Comparison of ENCODE assay signal across 1 cellular context in the genomic region with DNA sequence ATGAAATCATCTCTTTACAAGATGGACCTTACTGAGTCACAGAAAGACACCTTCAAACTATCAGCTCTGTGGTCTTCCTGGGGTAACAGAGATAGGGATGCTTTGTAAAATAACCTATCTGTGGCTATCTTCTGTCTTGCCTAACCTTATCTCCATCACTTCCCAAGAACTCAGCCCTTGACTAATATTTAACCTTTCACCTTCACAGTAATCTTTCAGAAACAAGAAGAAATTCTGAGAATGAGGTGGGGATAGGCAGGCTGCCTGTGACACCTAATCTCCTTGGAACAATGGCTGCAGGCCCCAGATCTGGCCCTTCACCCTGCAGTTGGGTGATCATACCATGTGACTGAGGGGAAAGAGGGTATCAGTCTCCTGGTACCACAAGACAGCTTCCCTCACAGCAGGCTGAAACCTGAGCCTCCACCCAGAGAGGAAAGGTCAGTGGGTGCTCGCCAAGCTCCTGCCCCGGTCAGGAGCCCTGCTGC.
A peak's percentile ranks its signal among the peaks of the same experiment; 100 is the strongest.
TF ChIP-seq lines count a peak whose summit lies in the region.

No MANE protein-coding gene starts in this region.

TF ChIP-seq in K562, 482 proteins besides CTCF, POLR2A, EP300 and RAD21 (continued from another document and continues in another):
- TF ChIP-seq, protein P1, sequence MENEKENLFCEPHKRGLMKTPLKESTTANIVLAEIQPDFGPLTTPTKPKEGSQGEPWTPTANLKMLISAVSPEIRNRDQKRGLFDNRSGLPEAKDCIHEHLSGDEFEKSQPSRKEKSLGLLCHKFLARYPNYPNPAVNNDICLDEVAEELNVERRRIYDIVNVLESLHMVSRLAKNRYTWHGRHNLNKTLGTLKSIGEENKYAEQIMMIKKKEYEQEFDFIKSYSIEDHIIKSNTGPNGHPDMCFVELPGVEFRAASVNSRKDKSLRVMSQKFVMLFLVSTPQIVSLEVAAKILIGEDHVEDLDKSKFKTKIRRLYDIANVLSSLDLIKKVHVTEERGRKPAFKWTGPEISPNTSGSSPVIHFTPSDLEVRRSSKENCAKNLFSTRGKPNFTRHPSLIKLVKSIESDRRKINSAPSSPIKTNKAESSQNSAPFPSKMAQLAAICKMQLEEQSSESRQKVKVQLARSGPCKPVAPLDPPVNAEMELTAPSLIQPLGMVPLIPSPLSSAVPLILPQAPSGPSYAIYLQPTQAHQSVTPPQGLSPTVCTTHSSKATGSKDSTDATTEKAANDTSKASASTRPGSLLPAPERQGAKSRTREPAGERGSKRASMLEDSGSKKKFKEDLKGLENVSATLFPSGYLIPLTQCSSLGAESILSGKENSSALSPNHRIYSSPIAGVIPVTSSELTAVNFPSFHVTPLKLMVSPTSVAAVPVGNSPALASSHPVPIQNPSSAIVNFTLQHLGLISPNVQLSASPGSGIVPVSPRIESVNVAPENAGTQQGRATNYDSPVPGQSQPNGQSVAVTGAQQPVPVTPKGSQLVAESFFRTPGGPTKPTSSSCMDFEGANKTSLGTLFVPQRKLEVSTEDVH (IDR thresholded peaks at IDR 0.05; ENCODE audit: low read depth, partially characterized antibody): no peak
- TF ChIP-seq NFE2L1 (tag; IDR thresholded peaks at IDR 0.05; ENCODE audit: borderline replicate concordance, low read depth): no peak
- TF ChIP-seq SRSF9 (IDR thresholded peaks at IDR 0.05; ENCODE audit: borderline replicate concordance, low read depth, low read length): no peak
- TF ChIP-seq KLF10 (CRISPR knock-in tag; IDR thresholded peaks at IDR 0.05): no peak
- TF ChIP-seq KDM4B (IDR thresholded peaks at IDR 0.05; ENCODE audit: borderline replicate concordance in 2 of 2, low read depth in 1 of 2): no peak
- no peak for TF ChIP-seq KDM2B (CRISPR knock-in tag; IDR thresholded peaks at IDR 0.05)
- peak; percentile 97 for TF ChIP-seq DPF2 (IDR thresholded peaks at IDR 0.05)
- TF ChIP-seq MAFF (IDR thresholded peaks at IDR 0.05; ENCODE audit: low read length): no peak
- TF ChIP-seq CREM (IDR thresholded peaks at IDR 0.05; ENCODE audit: low read depth): peak; percentile 62
- TF ChIP-seq, protein P2, sequence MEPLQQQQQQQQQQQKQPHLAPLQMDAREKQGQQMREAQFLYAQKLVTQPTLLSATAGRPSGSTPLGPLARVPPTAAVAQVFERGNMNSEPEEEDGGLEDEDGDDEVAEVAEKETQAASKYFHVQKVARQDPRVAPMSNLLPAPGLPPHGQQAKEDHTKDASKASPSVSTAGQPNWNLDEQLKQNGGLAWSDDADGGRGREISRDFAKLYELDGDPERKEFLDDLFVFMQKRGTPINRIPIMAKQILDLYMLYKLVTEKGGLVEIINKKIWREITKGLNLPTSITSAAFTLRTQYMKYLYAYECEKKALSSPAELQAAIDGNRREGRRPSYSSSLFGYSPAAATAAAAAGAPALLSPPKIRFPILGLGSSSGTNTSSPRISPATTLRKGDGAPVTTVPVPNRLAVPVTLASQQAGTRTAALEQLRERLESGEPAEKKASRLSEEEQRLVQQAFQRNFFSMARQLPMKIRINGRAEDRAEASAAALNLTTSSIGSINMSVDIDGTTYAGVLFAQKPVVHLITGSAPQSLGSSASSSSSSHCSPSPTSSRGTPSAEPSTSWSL (CRISPR knock-in tag; IDR thresholded peaks at IDR 0.05; ENCODE audit: borderline replicate concordance): no peak
- no peak for TF ChIP-seq C11orf30 (IDR thresholded peaks at IDR 0.05; ENCODE audit: low read depth)
- TF ChIP-seq, protein P3, sequence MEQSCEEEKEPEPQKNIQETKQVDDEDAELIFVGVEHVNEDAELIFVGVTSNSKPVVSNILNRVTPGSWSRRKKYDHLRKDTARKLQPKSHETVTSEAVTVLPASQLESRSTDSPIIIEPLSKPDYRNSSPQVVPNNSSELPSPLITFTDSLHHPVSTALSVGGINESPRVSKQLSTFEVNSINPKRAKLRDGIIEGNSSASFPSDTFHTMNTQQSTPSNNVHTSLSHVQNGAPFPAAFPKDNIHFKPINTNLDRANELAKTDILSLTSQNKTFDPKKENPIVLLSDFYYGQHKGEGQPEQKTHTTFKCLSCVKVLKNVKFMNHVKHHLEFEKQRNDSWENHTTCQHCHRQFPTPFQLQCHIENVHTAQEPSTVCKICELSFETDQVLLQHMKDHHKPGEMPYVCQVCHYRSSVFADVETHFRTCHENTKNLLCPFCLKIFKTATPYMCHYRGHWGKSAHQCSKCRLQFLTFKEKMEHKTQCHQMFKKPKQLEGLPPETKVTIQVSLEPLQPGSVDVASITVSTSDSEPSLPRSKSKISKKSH (CRISPR knock-in tag; IDR thresholded peaks at IDR 0.05): no peak
- TF ChIP-seq, protein P4, sequence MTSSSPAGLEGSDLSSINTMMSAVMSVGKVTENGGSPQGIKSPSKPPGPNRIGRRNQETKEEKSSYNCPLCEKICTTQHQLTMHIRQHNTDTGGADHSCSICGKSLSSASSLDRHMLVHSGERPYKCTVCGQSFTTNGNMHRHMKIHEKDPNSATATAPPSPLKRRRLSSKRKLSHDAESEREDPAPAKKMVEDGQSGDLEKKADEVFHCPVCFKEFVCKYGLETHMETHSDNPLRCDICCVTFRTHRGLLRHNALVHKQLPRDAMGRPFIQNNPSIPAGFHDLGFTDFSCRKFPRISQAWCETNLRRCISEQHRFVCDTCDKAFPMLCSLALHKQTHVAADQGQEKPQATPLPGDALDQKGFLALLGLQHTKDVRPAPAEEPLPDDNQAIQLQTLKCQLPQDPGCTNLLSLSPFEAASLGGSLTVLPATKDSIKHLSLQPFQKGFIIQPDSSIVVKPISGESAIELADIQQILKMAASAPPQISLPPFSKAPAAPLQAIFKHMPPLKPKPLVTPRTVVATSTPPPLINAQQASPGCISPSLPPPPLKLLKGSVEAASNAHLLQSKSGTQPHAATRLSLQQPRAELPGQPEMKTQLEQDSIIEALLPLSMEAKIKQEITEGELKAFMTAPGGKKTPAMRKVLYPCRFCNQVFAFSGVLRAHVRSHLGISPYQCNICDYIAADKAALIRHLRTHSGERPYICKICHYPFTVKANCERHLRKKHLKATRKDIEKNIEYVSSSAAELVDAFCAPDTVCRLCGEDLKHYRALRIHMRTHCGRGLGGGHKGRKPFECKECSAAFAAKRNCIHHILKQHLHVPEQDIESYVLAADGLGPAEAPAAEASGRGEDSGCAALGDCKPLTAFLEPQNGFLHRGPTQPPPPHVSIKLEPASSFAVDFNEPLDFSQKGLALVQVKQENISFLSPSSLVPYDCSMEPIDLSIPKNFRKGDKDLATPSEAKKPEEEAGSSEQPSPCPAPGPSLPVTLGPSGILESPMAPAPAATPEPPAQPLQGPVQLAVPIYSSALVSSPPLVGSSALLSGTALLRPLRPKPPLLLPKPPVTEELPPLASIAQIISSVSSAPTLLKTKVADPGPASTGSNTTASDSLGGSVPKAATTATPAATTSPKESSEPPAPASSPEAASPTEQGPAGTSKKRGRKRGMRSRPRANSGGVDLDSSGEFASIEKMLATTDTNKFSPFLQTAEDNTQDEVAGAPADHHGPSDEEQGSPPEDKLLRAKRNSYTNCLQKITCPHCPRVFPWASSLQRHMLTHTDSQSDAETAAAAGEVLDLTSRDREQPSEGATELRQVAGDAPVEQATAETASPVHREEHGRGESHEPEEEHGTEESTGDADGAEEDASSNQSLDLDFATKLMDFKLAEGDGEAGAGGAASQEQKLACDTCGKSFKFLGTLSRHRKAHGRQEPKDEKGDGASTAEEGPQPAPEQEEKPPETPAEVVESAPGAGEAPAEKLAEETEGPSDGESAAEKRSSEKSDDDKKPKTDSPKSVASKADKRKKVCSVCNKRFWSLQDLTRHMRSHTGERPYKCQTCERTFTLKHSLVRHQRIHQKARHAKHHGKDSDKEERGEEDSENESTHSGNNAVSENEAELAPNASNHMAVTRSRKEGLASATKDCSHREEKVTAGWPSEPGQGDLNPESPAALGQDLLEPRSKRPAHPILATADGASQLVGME (CRISPR knock-in tag; IDR thresholded peaks at IDR 0.05): peak; percentile 95
- TF ChIP-seq ZBED1 (IDR thresholded peaks at IDR 0.05): no peak
- peak; percentile 78 to 79; a peak in 3 of 4 replicates for TF ChIP-seq TEAD1 (CRISPR knock-in tag; IDR thresholded peaks at IDR 0.05)
- no peak for TF ChIP-seq RBM17 (IDR thresholded peaks at IDR 0.05; ENCODE audit: borderline replicate concordance, low read depth, low read length)
- TF ChIP-seq, protein P5, sequence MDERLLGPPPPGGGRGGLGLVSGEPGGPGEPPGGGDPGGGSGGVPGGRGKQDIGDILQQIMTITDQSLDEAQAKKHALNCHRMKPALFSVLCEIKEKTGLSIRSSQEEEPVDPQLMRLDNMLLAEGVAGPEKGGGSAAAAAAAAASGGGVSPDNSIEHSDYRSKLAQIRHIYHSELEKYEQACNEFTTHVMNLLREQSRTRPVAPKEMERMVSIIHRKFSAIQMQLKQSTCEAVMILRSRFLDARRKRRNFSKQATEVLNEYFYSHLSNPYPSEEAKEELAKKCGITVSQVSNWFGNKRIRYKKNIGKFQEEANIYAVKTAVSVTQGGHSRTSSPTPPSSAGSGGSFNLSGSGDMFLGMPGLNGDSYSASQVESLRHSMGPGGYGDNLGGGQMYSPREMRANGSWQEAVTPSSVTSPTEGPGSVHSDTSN (CRISPR knock-in tag; IDR thresholded peaks at IDR 0.05; ENCODE audit: low read depth): no peak
- TF ChIP-seq, protein P5 (tag; conservative IDR thresholded peaks at IDR 0.05; ENCODE audit: low read depth): no peak
- TF ChIP-seq HMG20A (CRISPR knock-in tag; conservative IDR thresholded peaks at IDR 0.05): no peak
- TF ChIP-seq, protein P6, sequence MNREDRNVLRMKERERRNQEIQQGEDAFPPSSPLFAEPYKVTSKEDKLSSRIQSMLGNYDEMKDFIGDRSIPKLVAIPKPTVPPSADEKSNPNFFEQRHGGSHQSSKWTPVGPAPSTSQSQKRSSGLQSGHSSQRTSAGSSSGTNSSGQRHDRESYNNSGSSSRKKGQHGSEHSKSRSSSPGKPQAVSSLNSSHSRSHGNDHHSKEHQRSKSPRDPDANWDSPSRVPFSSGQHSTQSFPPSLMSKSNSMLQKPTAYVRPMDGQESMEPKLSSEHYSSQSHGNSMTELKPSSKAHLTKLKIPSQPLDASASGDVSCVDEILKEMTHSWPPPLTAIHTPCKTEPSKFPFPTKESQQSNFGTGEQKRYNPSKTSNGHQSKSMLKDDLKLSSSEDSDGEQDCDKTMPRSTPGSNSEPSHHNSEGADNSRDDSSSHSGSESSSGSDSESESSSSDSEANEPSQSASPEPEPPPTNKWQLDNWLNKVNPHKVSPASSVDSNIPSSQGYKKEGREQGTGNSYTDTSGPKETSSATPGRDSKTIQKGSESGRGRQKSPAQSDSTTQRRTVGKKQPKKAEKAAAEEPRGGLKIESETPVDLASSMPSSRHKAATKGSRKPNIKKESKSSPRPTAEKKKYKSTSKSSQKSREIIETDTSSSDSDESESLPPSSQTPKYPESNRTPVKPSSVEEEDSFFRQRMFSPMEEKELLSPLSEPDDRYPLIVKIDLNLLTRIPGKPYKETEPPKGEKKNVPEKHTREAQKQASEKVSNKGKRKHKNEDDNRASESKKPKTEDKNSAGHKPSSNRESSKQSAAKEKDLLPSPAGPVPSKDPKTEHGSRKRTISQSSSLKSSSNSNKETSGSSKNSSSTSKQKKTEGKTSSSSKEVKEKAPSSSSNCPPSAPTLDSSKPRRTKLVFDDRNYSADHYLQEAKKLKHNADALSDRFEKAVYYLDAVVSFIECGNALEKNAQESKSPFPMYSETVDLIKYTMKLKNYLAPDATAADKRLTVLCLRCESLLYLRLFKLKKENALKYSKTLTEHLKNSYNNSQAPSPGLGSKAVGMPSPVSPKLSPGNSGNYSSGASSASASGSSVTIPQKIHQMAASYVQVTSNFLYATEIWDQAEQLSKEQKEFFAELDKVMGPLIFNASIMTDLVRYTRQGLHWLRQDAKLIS (CRISPR knock-in tag; IDR thresholded peaks at IDR 0.05): no peak
- no peak for TF ChIP-seq RBM14 (IDR thresholded peaks at IDR 0.05; ENCODE audit: borderline replicate concordance, insufficient read depth, low read depth, low read length)
- TF ChIP-seq SLC30A9 (CRISPR knock-in tag; IDR thresholded peaks at IDR 0.05): no peak
- TF ChIP-seq MXI1 (IDR thresholded peaks at IDR 0.05; ENCODE audit: low read depth, low read length): peak; percentile 41; the same call in 1 of the 2 replicates
- TF ChIP-seq SMC3 (conservative IDR thresholded peaks at IDR 0.05; ENCODE audit: insufficient read depth, low read depth, low read length): no peak
- TF ChIP-seq MTF1 (CRISPR knock-in tag; IDR thresholded peaks at IDR 0.05; ENCODE audit: borderline replicate concordance): no peak
- TF ChIP-seq PCBP2 (IDR thresholded peaks at IDR 0.05; ENCODE audit: low read depth, low read length, poor library complexity, severe bottlenecking): no peak
- TF ChIP-seq, protein P7, sequence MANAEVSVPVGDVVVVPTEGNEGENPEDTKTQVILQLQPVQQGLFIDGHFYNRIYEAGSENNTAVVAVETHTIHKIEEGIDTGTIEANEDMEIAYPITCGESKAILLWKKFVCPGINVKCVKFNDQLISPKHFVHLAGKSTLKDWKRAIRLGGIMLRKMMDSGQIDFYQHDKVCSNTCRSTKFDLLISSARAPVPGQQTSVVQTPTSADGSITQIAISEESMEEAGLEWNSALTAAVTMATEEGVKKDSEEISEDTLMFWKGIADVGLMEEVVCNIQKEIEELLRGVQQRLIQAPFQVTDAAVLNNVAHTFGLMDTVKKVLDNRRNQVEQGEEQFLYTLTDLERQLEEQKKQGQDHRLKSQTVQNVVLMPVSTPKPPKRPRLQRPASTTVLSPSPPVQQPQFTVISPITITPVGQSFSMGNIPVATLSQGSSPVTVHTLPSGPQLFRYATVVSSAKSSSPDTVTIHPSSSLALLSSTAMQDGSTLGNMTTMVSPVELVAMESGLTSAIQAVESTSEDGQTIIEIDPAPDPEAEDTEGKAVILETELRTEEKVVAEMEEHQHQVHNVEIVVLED (CRISPR knock-in tag; IDR thresholded peaks at IDR 0.05): no peak
- TF ChIP-seq ZNF780A (CRISPR knock-in tag; IDR thresholded peaks at IDR 0.05): no peak
- TF ChIP-seq SNIP1 (IDR thresholded peaks at IDR 0.05; ENCODE audit: low read depth): no peak
- no peak for TF ChIP-seq STAG1 (CRISPR knock-in tag; IDR thresholded peaks at IDR 0.05; ENCODE audit: borderline replicate concordance)
- TF ChIP-seq, protein P8, sequence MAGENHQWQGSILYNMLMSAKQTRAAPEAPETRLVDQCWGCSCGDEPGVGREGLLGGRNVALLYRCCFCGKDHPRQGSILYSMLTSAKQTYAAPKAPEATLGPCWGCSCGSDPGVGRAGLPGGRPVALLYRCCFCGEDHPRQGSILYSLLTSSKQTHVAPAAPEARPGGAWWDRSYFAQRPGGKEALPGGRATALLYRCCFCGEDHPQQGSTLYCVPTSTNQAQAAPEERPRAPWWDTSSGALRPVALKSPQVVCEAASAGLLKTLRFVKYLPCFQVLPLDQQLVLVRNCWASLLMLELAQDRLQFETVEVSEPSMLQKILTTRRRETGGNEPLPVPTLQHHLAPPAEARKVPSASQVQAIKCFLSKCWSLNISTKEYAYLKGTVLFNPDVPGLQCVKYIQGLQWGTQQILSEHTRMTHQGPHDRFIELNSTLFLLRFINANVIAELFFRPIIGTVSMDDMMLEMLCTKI (IDR thresholded peaks at IDR 0.05; ENCODE audit: partially characterized antibody): no peak
